7 cellular contexts compared by ENCODE assay signal in genomic region chr5:137858223-137858916, GRCh38. TPM values are rescaled to one million over a fixed set of nuclear protein-coding genes. Genes with fewer than 3 reads are reported as not detected.
DNase-seq lines count a peak whose midpoint lies in the region; ATAC-seq, FAIRE-seq and TF ChIP-seq lines count a peak whose summit lies in the region.

No MANE protein-coding gene starts in this region.

- intact Hi-C loops in left ventricle myocardium superior (cut with micrococcal nuclease) = no loop called here

- no peak overlapping the region for H3K18ac ChIP-seq in H9 (ENCODE audit: insufficient read length, low read depth, low read length)

- TF ChIP-seq POLR2A in H54 (IDR thresholded peaks at IDR 0.05; ENCODE audit: low read depth, low read length) = no peak

- no peak overlapping the region for H4K91ac ChIP-seq in H9 (ENCODE audit: insufficient read length, low read depth, low read length)

- no peak overlapping the region for H3T11ph ChIP-seq in H9 (ENCODE audit: low read length)

- no peak overlapping the region for H3K9ac ChIP-seq in H9 (ENCODE audit: extremely low read depth, insufficient read length, low read length)

- no peak overlapping the region for H3K14ac ChIP-seq in H9 (ENCODE audit: insufficient read depth, low read length)

- H3K4me1 ChIP-seq in H9 (ENCODE audit: insufficient read depth, low read length) = no peaks in the 10 kb centered on the region

- no peak overlapping the region for H3K27ac Mint-ChIP-seq in H9

- no peaks in the 10 kb centered on the region for H3K27me3 Mint-ChIP-seq in H9 (ENCODE audit: low read depth)

- no peak overlapping the region for H4K5ac ChIP-seq in H9 (ENCODE audit: insufficient read length, low read depth, low read length)

- no peaks in the 10 kb centered on the region for H3K23me2 ChIP-seq in H9 (ENCODE audit: insufficient read length, low read depth, low read length, poor library complexity, severe bottlenecking)

- no peaks in the 10 kb centered on the region for H3K27me3 ChIP-seq in H9 (ENCODE audit: insufficient read depth, low read length)

- H3K4ac ChIP-seq in H9 (ENCODE audit: low read depth, low read length) = no peak overlapping the region

- no peak overlapping the region for H2BK15ac ChIP-seq in H9 (ENCODE audit: low read depth, low read length)

- no peak overlapping the region for H4K8ac ChIP-seq in H9 (replicated peaks; ENCODE audit: insufficient read length, low read depth, low read length)

- no peaks in the 10 kb centered on the region for H3K36me3 Mint-ChIP-seq in H9 (ENCODE audit: insufficient read depth in 1 of 3, low read depth in 3 of 3)

- no peak overlapping the region for H3K56ac ChIP-seq in H9 (ENCODE audit: insufficient read length, low read depth, low read length)

- H2AK5ac ChIP-seq in H9 (ENCODE audit: insufficient read length, low read length) = no peak overlapping the region

- WGBS in H9 (ENCODE audit: extremely low coverage, insufficient read length, low lambda C conversion rate) = no CpG with 5 or more reads among the region's 3 CpGs

- H3K4me1 Mint-ChIP-seq in H9 = peaks cover 4% of the 10 kb centered on the region in 2 experiments; a peak in 2 of 4 replicates

- H3K79me1 ChIP-seq in H9 (ENCODE audit: insufficient read depth, low read depth, low read length, poor library complexity, severe bottlenecking) = no peaks in the 10 kb centered on the region

- TF ChIP-seq CTCF in H9 (conservative IDR thresholded peaks at IDR 0.05) = no peak

- peak; percentile 72 for ATAC-seq in GM19035 (IDR thresholded peaks at IDR 0.05; ENCODE audit: unreplicated experiment)
- peak; percentile 80 for ATAC-seq in HG03025 (IDR thresholded peaks at IDR 0.05; ENCODE audit: low FRiP score, unreplicated experiment)
- ATAC-seq in left ventricle myocardium superior = peak; percentile 84

- H3K79me2 ChIP-seq in H9 (ENCODE audit: insufficient read depth, low read length) = no peaks in the 10 kb centered on the region

- H2BK20ac ChIP-seq in H9 (ENCODE audit: low read depth, low read length, poor library complexity, severe bottlenecking) = no peak overlapping the region

- no peak overlapping the region for H3K27ac ChIP-seq in H9 (ENCODE audit: insufficient read length, low read depth, low read length)

- H2BK120ac ChIP-seq in H9 (ENCODE audit: low read depth, low read length, poor library complexity, severe bottlenecking) = no peak overlapping the region

- no peak overlapping the region for H2BK12ac ChIP-seq in H9 (ENCODE audit: insufficient read length, low read depth, low read length)

- no peak overlapping the region for H3K4me2 ChIP-seq in H9 (ENCODE audit: insufficient read depth, insufficient read length, low read length)

- FAIRE-seq in H54 (lab: Jason Lieb, UNC) = no peak

- H4K20me1 ChIP-seq in H9 (ENCODE audit: control insufficient read depth, insufficient read depth, insufficient read length) = no peaks in the 10 kb centered on the region

- peaks cover 0 to 1% of the 10 kb centered on the region in 2 experiments; a peak in 2 of 5 replicates for H3K9me3 Mint-ChIP-seq in H9

- H2AFZ ChIP-seq in H9 (ENCODE audit: low read length) = no peak overlapping the region

- H3K4me3 Mint-ChIP-seq in H9 = no peak overlapping the region

- peak; percentile 88 for DNase-seq in SKM-1 treated with dmso at 0.1 percent for 144 hours (lab: John Stamatoyannopoulos, UW; ENCODE audit: unreplicated experiment)
- DNase-seq in left ventricle myocardium superior = no peak
- DNase-seq in middle frontal gyrus (ENCODE audit: extremely low spot score, low spot score) = no peak
- no peak for DNase-seq in H54 (ENCODE audit: insufficient read length, low spot score)
- DNase-seq in H9 = no peak

- H3K23ac ChIP-seq in H9 (ENCODE audit: insufficient read length, low read depth, low read length) = no peak overlapping the region

- H2BK5ac ChIP-seq in H9 (ENCODE audit: insufficient read length, low read length) = no peak overlapping the region

- no peaks in the 10 kb centered on the region for H3K9me3 ChIP-seq in H9 (ENCODE audit: control insufficient read depth, low read depth, low read length)

RNA-seq across cellular contexts. Expression of gene MYOT, which starts 9.3 kb away (rescaled TPM):
- total RNA-seq in left ventricle myocardium superior = 8.7 TPM
- not detected in 2 replicates for total RNA-seq in H9 (2021)

RNA-seq across cellular contexts. Expression of gene PKD2L2, which starts 30.9 kb away (rescaled TPM):
- total RNA-seq in left ventricle myocardium superior (0.55 TPM), H9 (2021) (not detected in 2 replicates)
